ENCODE assay signal across 1 cellular context in genomic region chr5:125134216-125135081, GRCh38.
TF ChIP-seq lines count a peak whose summit lies in the region.

No MANE protein-coding gene starts in this region.

TF ChIP-seq in IMR-90, 13 proteins besides CTCF, POLR2A, EP300 and RAD21 (continued from another document):
- TF ChIP-seq RCOR1 (IDR thresholded peaks at IDR 0.05; ENCODE audit: insufficient replicate concordance, low read length), result no peak
